Comparison of ENCODE assay signal across 38 cellular contexts in genomic region chr6:21048047-21048446, GRCh38.
"Had no signal": no experiment of that assay in that cellular context is flagged by ENCODE, and none has a peak within 500 bp of the region (broad histone marks: within the 10 kb centered on the region; RNA-seq: fewer than 3 reads in every experiment).

No MANE protein-coding gene starts in this region.

- H3K4me3 ChIP-seq: adrenal gland, body of pancreas, breast epithelium had no signal

- H3K27me3 ChIP-seq: adrenal gland, body of pancreas, brain microvascular endothelial cell, breast epithelium had no signal

- H3K4me3 Mint-ChIP-seq: activated B cell treated with CpG ODN at 0.5 μM for 24 hours; activated CD4-positive, alpha-beta memory T cell treated with anti-CD3 and anti-CD28 coated beads for 36 hours; activated CD4-positive, alpha-beta T cell treated with anti-CD3 and anti-CD28 coated beads, Interleukin-2, amount 10 ng/mL, durations not matched to agents 24 days and 14 days; activated CD8-positive, alpha-beta T cell treated with anti-CD3 and anti-CD28 coated beads for 36 hours; activated naive CD4-positive, alpha-beta T cell treated with anti-CD3 and anti-CD28 coated beads for 36 hours; activated naive CD8-positive, alpha-beta T cell treated with anti-CD3 and anti-CD28 coated beads for 36 hours; activated T-cell treated with anti-CD3 and anti-CD28 coated beads, Interleukin-2, amount 50 U/mL, for 4 hours; activated T-cell treated with anti-CD3 and anti-CD28 coated beads, Interleukin-2, amount 50 U/mL, for 72 hours; activated T-helper 1 cell treated with anti-CD3 and anti-CD28 coated beads, Interleukin-12 subunit alpha, Interleukin-12 subunit beta, Interleukin-2, Interleukin-4 antibody, amounts not matched to agents 30 ng/mL and 10 ng/mL and 1 ng/mL, durations not matched to agents 14 hours and 24 hours and 36 hours; activated T-helper 17 cell treated with anti-CD3 and anti-CD28 coated beads, Interleukin-2, amount 50 U/mL, for 72 hours; T-helper 1 cell treated with Interleukin-12 subunit alpha and Interleukin-12 subunit beta and Interleukin-4 antibody, amounts not matched to agents 30 μg/mL and 1 μg/mL, for 36 hours; T-helper 2 cell treated with Interferon-gamma antibody and Interleukin-4, amounts not matched to agents 5 μg/mL and 100 μg/mL, for 36 hours had no signal

- H3K9me3 ChIP-seq: adrenal gland, body of pancreas, breast epithelium had no signal

- ATAC-seq: activated CD8-positive, alpha-beta T cell treated with anti-CD3 and anti-CD28 coated beads for 36 hours; activated naive CD4-positive, alpha-beta T cell treated with anti-CD3 and anti-CD28 coated beads, Interleukin-2, amount 50 U/mL, for 72 hours; activated T-cell treated with anti-CD3 and anti-CD28 coated beads, Interleukin-2, amount 50 U/mL, for 4 hours; activated T-cell treated with anti-CD3 and anti-CD28 coated beads, Interleukin-2, amount 50 U/mL, for 72 hours; activated T-helper 17 cell treated with anti-CD3 and anti-CD28 coated beads, Interleukin-2, amount 50 U/mL, for 72 hours; body of pancreas had no signal

- H3K9me3 Mint-ChIP-seq: activated B cell treated with CpG ODN at 0.5 μM for 24 hours; activated CD4-positive, alpha-beta memory T cell treated with anti-CD3 and anti-CD28 coated beads for 36 hours; activated CD4-positive, alpha-beta T cell treated with anti-CD3 and anti-CD28 coated beads, Interleukin-2, amount 10 ng/mL, durations not matched to agents 24 days and 14 days; activated CD8-positive, alpha-beta T cell treated with anti-CD3 and anti-CD28 coated beads for 36 hours; activated naive CD4-positive, alpha-beta T cell treated with anti-CD3 and anti-CD28 coated beads for 36 hours; activated naive CD4-positive, alpha-beta T cell treated with anti-CD3 and anti-CD28 coated beads, Interleukin-2, amount 50 U/mL, for 72 hours; activated naive CD8-positive, alpha-beta T cell treated with anti-CD3 and anti-CD28 coated beads for 36 hours; activated T-cell treated with anti-CD3 and anti-CD28 coated beads, Interleukin-2, amount 50 U/mL, for 4 hours; activated T-cell treated with anti-CD3 and anti-CD28 coated beads, Interleukin-2, amount 50 U/mL, for 72 hours; activated T-helper 1 cell treated with anti-CD3 and anti-CD28 coated beads, Interleukin-12 subunit alpha, Interleukin-12 subunit beta, Interleukin-2, Interleukin-4 antibody, amounts not matched to agents 30 ng/mL and 10 ng/mL and 1 ng/mL, durations not matched to agents 14 hours and 24 hours and 36 hours; activated T-helper 17 cell treated with anti-CD3 and anti-CD28 coated beads, Interleukin-2, amount 50 U/mL, for 72 hours; T-helper 1 cell treated with Interleukin-12 subunit alpha and Interleukin-12 subunit beta and Interleukin-4 antibody, amounts not matched to agents 30 μg/mL and 1 μg/mL, for 36 hours; T-helper 2 cell treated with Interferon-gamma antibody and Interleukin-4, amounts not matched to agents 5 μg/mL and 100 μg/mL, for 36 hours had no signal

- H3K4me1 ChIP-seq: adrenal gland, breast epithelium had no signal

- FAIRE-seq: astrocyte, TTC549 had no signal

- H3K4me1 Mint-ChIP-seq: activated B cell treated with CpG ODN at 0.5 μM for 24 hours; activated CD4-positive, alpha-beta T cell treated with anti-CD3 and anti-CD28 coated beads, Interleukin-2, amount 10 ng/mL, durations not matched to agents 24 days and 14 days; activated naive CD8-positive, alpha-beta T cell treated with anti-CD3 and anti-CD28 coated beads for 36 hours had no signal

- H3K27me3 Mint-ChIP-seq: activated B cell treated with CpG ODN at 0.5 μM for 24 hours; activated CD4-positive, alpha-beta memory T cell treated with anti-CD3 and anti-CD28 coated beads for 36 hours; activated CD4-positive, alpha-beta T cell treated with anti-CD3 and anti-CD28 coated beads, Interleukin-2, amount 10 ng/mL, durations not matched to agents 24 days and 14 days; activated CD8-positive, alpha-beta T cell treated with anti-CD3 and anti-CD28 coated beads for 36 hours; activated naive CD8-positive, alpha-beta T cell treated with anti-CD3 and anti-CD28 coated beads for 36 hours; activated T-helper 17 cell treated with anti-CD3 and anti-CD28 coated beads, Interleukin-2, amount 50 U/mL, for 72 hours had no signal

- H3K36me3 ChIP-seq: adrenal gland, brain microvascular endothelial cell, breast epithelium had no signal

- H3K27ac ChIP-seq: adrenal gland, body of pancreas, brain microvascular endothelial cell, breast epithelium, VCaP had no signal

- H3K27ac Mint-ChIP-seq: activated B cell treated with CpG ODN at 0.5 μM for 24 hours; activated CD4-positive, alpha-beta memory T cell treated with anti-CD3 and anti-CD28 coated beads for 36 hours; activated CD4-positive, alpha-beta T cell treated with anti-CD3 and anti-CD28 coated beads, Interleukin-2, amount 10 ng/mL, durations not matched to agents 24 days and 14 days; activated CD8-positive, alpha-beta T cell treated with anti-CD3 and anti-CD28 coated beads for 36 hours; activated naive CD4-positive, alpha-beta T cell treated with anti-CD3 and anti-CD28 coated beads for 36 hours; activated naive CD4-positive, alpha-beta T cell treated with anti-CD3 and anti-CD28 coated beads, Interleukin-2, amount 50 U/mL, for 72 hours; activated naive CD8-positive, alpha-beta T cell treated with anti-CD3 and anti-CD28 coated beads for 36 hours; activated T-cell treated with anti-CD3 and anti-CD28 coated beads, Interleukin-2, amount 50 U/mL, for 72 hours; activated T-helper 1 cell treated with anti-CD3 and anti-CD28 coated beads, Interleukin-12 subunit alpha, Interleukin-12 subunit beta, Interleukin-2, Interleukin-4 antibody, amounts not matched to agents 30 ng/mL and 10 ng/mL and 1 ng/mL, durations not matched to agents 14 hours and 24 hours and 36 hours; activated T-helper 17 cell treated with anti-CD3 and anti-CD28 coated beads, Interleukin-2, amount 50 U/mL, for 72 hours; T-helper 1 cell treated with Interleukin-12 subunit alpha and Interleukin-12 subunit beta and Interleukin-4 antibody, amounts not matched to agents 30 μg/mL and 1 μg/mL, for 36 hours; T-helper 2 cell treated with Interferon-gamma antibody and Interleukin-4, amounts not matched to agents 5 μg/mL and 100 μg/mL, for 36 hours had no signal

- DNase-seq: activated B cell treated with CpG ODN at 0.5 μM for 24 hours; activated CD4-positive, alpha-beta memory T cell treated with anti-CD3 and anti-CD28 coated beads for 36 hours; activated CD4-positive, alpha-beta T cell treated with anti-CD3 and anti-CD28 coated beads for 4 hours; activated CD4-positive, alpha-beta T cell treated with anti-CD3 and anti-CD28 coated beads, Interleukin-2, amount 10 ng/mL, durations not matched to agents 24 days and 14 days; activated CD4-positive, alpha-beta T cell treated with anti-CD3 and anti-CD28 coated beads, Interleukin-2, amount 50 U/mL, for 1 hour; activated CD4-positive, alpha-beta T cell treated with anti-CD3 and anti-CD28 coated beads, Interleukin-2, amount 50 U/mL, for 4 hours; activated CD4-positive, CD25-positive, alpha-beta regulatory T cell treated with anti-CD3 and anti-CD28 coated beads, Interleukin-2, amount 50 U/mL, for 72 hours; activated CD8-positive, alpha-beta memory T cell treated with anti-CD3 and anti-CD28 coated beads, Interleukin-2, amount 50 U/mL, for 4 hours; activated CD8-positive, alpha-beta T cell treated with anti-CD3 and anti-CD28 coated beads for 36 hours; activated effector memory CD4-positive, alpha-beta T cell treated with anti-CD3 and anti-CD28 coated beads, Interleukin-2, amount 50 U/mL, for 16 hours; activated gamma-delta T cell treated with Interleukin-2 at 50 U/mL for 16 hours; activated naive CD4-positive, alpha-beta T cell; activated naive CD4-positive, alpha-beta T cell treated with anti-CD3 and anti-CD28 coated beads for 36 hours; activated naive CD4-positive, alpha-beta T cell treated with anti-CD3 and anti-CD28 coated beads, Interleukin-2, amount 50 U/mL, for 16 hours; activated naive CD8-positive, alpha-beta T cell treated with anti-CD3 and anti-CD28 coated beads for 36 hours; activated T-cell treated with anti-CD3 and anti-CD28 coated beads for 4 hours; activated T-cell treated with anti-CD3 and anti-CD28 coated beads, Interleukin-2, amount 50 U/mL, for 1 hour; activated T-cell treated with anti-CD3 and anti-CD28 coated beads, Interleukin-2, amount 50 U/mL, for 4 hours; activated T-cell treated with anti-CD3 and anti-CD28 coated beads, Interleukin-2, amount 50 U/mL, for 72 hours; adrenal gland; amniotic stem cell; aorta; body of pancreas; brain microvascular endothelial cell; central memory CD4-positive, alpha-beta T cell; cerebellar nuclear complex; T-helper 1 cell; T-helper 2 cell; T-helper 9 cell had no signal
